In genomic region chr6:28726569-28727309, GRCh38 we compare ENCODE assay signal across 21 cellular contexts.
A peak's percentile ranks its signal among the peaks of the same experiment; 100 is the strongest.
DNase-seq lines count a peak whose midpoint lies in the region; ATAC-seq, FAIRE-seq and TF ChIP-seq lines count a peak whose summit lies in the region.
"Had no signal": no experiment of that assay in that cellular context is flagged by ENCODE, and none has a peak within 500 bp of the region (broad histone marks: within the 10 kb centered on the region; RNA-seq: fewer than 3 reads in every experiment).

No MANE protein-coding gene starts in this region.

- no peaks in the 10 kb centered on the region for H3K36me3 ChIP-seq in CD8-positive, alpha-beta memory T cell (ENCODE audit: insufficient read depth, low read length)
- H3K36me3 ChIP-seq in GM23338 (ENCODE audit: insufficient read depth), result no peaks in the 10 kb centered on the region
- no peaks in the 10 kb centered on the region for H3K36me3 ChIP-seq in PC-9 (ENCODE audit: low read depth)
- no peaks in the 10 kb centered on the region for H3K36me3 ChIP-seq in endothelial cell of umbilical vein (ENCODE audit: control insufficient read depth in 2 of 2, extremely low read depth in 1 of 2, insufficient read depth in 2 of 2, low read length in 2 of 2)
- H3K36me3 ChIP-seq in transverse colon, result no peaks in the 10 kb centered on the region
- H3K36me3 ChIP-seq in mammary epithelial cell (ENCODE audit: insufficient read depth, low read length), result no peaks in the 10 kb centered on the region
- no peaks in the 10 kb centered on the region for H3K36me3 ChIP-seq in uterus

- intact Hi-C loops in PC-9 (cut with micrococcal nuclease; ENCODE audit: unreplicated experiment), result no loop called here
- intact Hi-C loops in endothelial cell of umbilical vein (cut with micrococcal nuclease), result loop anchor here (5.0 kb wide), 1 partner anchor 69 kb away; no protein-coding TSS in a partner anchor
- intact Hi-C loops in transverse colon (cut with DNase I; ENCODE audit: low total_unique reads), result no loop called here
- intact Hi-C loops in mammary epithelial cell (cut with micrococcal nuclease), result loop anchor here (5.0 kb wide), 1 partner anchor 66 kb away; no protein-coding TSS in a partner anchor
- intact Hi-C loops in uterus (cut with DNase I; ENCODE audit: low total_unique reads), result no loop called here

- H3K9me3 ChIP-seq in CD8-positive, alpha-beta memory T cell (ENCODE audit: low read length), result no peaks in the 10 kb centered on the region
- no peaks in the 10 kb centered on the region for H3K9me3 ChIP-seq in PC-9 (ENCODE audit: insufficient read depth, low read depth)
- no peaks in the 10 kb centered on the region for H3K9me3 ChIP-seq in endothelial cell of umbilical vein (replicated peaks; ENCODE audit: control insufficient read depth, insufficient read depth, low read length)
- H3K9me3 ChIP-seq in transverse colon, result no peaks in the 10 kb centered on the region
- H3K9me3 ChIP-seq in mammary epithelial cell (replicated peaks; ENCODE audit: insufficient read depth, low read length), result no peaks in the 10 kb centered on the region
- no peaks in the 10 kb centered on the region for H3K9me3 ChIP-seq in uterus

- H2AFZ ChIP-seq in GM23338 (no peak overlapping the region), PC-9 (no peak overlapping the region), endothelial cell of umbilical vein (ENCODE audit: low read depth, low read length) (no peak overlapping the region), mammary epithelial cell (ENCODE audit: low read depth, low read length) (no peak overlapping the region)

- H3F3A ChIP-seq in GM23338 (replicated peaks; ENCODE audit: low read depth) (0 out of 2 replicates have a peak, but pooled peaks cover 15% of the 10 kb centered on the region), PC-9 (ENCODE audit: insufficient read depth, low read depth) (peaks cover 9% of the 10 kb centered on the region; the same call in 1 of the 2 replicates)

- no peak overlapping the region for H3K4me2 ChIP-seq in GM23338
- peak overlapping the region; percentile 93; the same call in 1 of the 2 replicates for H3K4me2 ChIP-seq in PC-9
- no peak overlapping the region for H3K4me2 ChIP-seq in endothelial cell of umbilical vein (ENCODE audit: insufficient read depth, low read length)
- no peak overlapping the region for H3K4me2 ChIP-seq in mammary epithelial cell (ENCODE audit: insufficient read depth, low read depth, low read length)

- no peak for TF ChIP-seq EP300 in transverse colon (IDR thresholded peaks at IDR 0.05; ENCODE audit: low read depth)

- H3K27me3 ChIP-seq in CD8-positive, alpha-beta memory T cell (ENCODE audit: insufficient read depth, low read length, poor library complexity, severe bottlenecking), result peaks cover 21% of the 10 kb centered on the region
- H3K27me3 ChIP-seq in GM23338 (ENCODE audit: insufficient read depth), result peaks cover 41% of the 10 kb centered on the region
- no peaks in the 10 kb centered on the region for H3K27me3 ChIP-seq in PC-9 (ENCODE audit: insufficient read depth, low read depth)
- H3K27me3 ChIP-seq in endothelial cell of umbilical vein (ENCODE audit: control insufficient read depth in 2 of 2, insufficient read depth in 2 of 2, low read length in 2 of 2), result peaks cover 15 to 20% of the 10 kb centered on the region in 2 experiments
- peaks cover 84% of the 10 kb centered on the region for H3K27me3 ChIP-seq in transverse colon
- H3K27me3 ChIP-seq in mammary epithelial cell (ENCODE audit: insufficient read depth, low read length), result no peaks in the 10 kb centered on the region
- peaks cover 0 to 3% of the 10 kb centered on the region in 2 donors for H3K27me3 ChIP-seq in uterus

- H3K36me3 Mint-ChIP-seq in CD8-positive, alpha-beta memory T cell, result peaks cover 0 to 3% (median 0%) of the 10 kb centered on the region in 3 donors
- peaks cover 3% of the 10 kb centered on the region; the same call in 2 of the 3 replicates for H3K36me3 Mint-ChIP-seq in GM23338 (ENCODE audit: low read depth)

- 73 to 86% methylated on average over 13 of the region's 13 CpGs for WGBS in transverse colon (ENCODE audit: low coverage in 1 of 2), 2 donors
- WGBS in mammary epithelial cell (ENCODE audit: low coverage, missing lambda C conversion rate), result 90% methylated on average over 13 of the region's 13 CpGs

- FAIRE-seq in endothelial cell of umbilical vein (lab: Jason Lieb, UNC), result peak; percentile 4
- FAIRE-seq: RCC 7860 had no signal

- TF ChIP-seq CTCF in GM23338 (conservative IDR thresholded peaks at IDR 0.05; ENCODE audit: low read depth in 2 of 2), result no peak
- no peak for TF ChIP-seq CTCF in PC-9 (conservative IDR thresholded peaks at IDR 0.05)
- no peak for TF ChIP-seq CTCF in endothelial cell of umbilical vein (IDR thresholded peaks at IDR 0.05; ENCODE audit: extremely low read depth in 1 of 2, insufficient read depth in 1 of 2, low read depth in 1 of 2, low read length in 2 of 2)
- no peak for TF ChIP-seq CTCF in transverse colon (IDR thresholded peaks at IDR 0.05)
- TF ChIP-seq CTCF in mammary epithelial cell (conservative IDR thresholded peaks at IDR 0.05 in 1 of 2, IDR thresholded peaks at IDR 0.05 in 1 of 2; ENCODE audit: extremely low read depth in 1 of 2, insufficient read depth in 1 of 2, low read depth in 1 of 2, low read length in 2 of 2), result no peak
- no peak for TF ChIP-seq CTCF in uterus (IDR thresholded peaks at IDR 0.05)

- BruUV-seq in PC-9 (replicated peaks; lab: Mats Ljungman, UMichigan) (no TSS peak), endothelial cell of umbilical vein (replicated peaks; lab: Mats Ljungman, UMichigan) (no TSS peak), mammary epithelial cell (replicated peaks; lab: Mats Ljungman, UMichigan) (no TSS peak)

- H3K79me2 ChIP-seq in GM23338 (replicated peaks; ENCODE audit: insufficient read depth) (no peaks in the 10 kb centered on the region), PC-9 (ENCODE audit: low read depth) (no peaks in the 10 kb centered on the region), endothelial cell of umbilical vein (ENCODE audit: control insufficient read depth, insufficient read depth, low read length) (no peaks in the 10 kb centered on the region), mammary epithelial cell (ENCODE audit: insufficient read depth, low read length) (no peaks in the 10 kb centered on the region)

- no peaks in the 10 kb centered on the region for H4K20me1 ChIP-seq in GM23338 (replicated peaks; ENCODE audit: insufficient read depth)
- no peaks in the 10 kb centered on the region for H4K20me1 ChIP-seq in PC-9 (ENCODE audit: insufficient read depth)
- no peaks in the 10 kb centered on the region for H4K20me1 ChIP-seq in endothelial cell of umbilical vein (replicated peaks; ENCODE audit: control insufficient read depth, extremely low read depth, insufficient read depth, low read length)
- no peaks in the 10 kb centered on the region for H4K20me1 ChIP-seq in mammary epithelial cell (ENCODE audit: insufficient read depth, low read length)

- DNase-seq in CD8-positive, alpha-beta memory T cell, result no peak
- no peak for DNase-seq in GM23338 (ENCODE audit: low spot score)
- no peak for DNase-seq in PC-9
- DNase-seq in endothelial cell of umbilical vein (ENCODE audit: low read depth, low spot score), result no peak
- DNase-seq in transverse colon, result no peak
- no peak for DNase-seq in mammary epithelial cell
- no peak for DNase-seq in uterus
- DNase-seq: GOT3, Kasumi-1, NCI-H1105, NCI-H1436 treated with DMSO at 0.1 percent for 48 hours, NCI-H1930, NCI-H2107, NCI-H524 treated with DMSO at 0.1 percent for 48 hours, SIG-M5 had no signal

- peaks cover 28 to 36% (median 32%) of the 10 kb centered on the region in 5 donors for H3K9me3 Mint-ChIP-seq in CD8-positive, alpha-beta memory T cell
- H3K9me3 Mint-ChIP-seq in GM23338, result peaks cover 5% of the 10 kb centered on the region

- no peak overlapping the region for H3K4me3 ChIP-seq in CD8-positive, alpha-beta memory T cell (ENCODE audit: low read length)
- H3K4me3 ChIP-seq in GM23338 (no peak overlapping the region), PC-9 (peak overlapping the region; percentile 20; the same call in 1 of the 2 replicates), endothelial cell of umbilical vein (replicated peaks in 1 of 3; ENCODE audit: insufficient read depth in 1 of 3, low read depth in 1 of 3, low read length in 3 of 3) (no peak overlapping the region), transverse colon (no peak overlapping the region), mammary epithelial cell (replicated peaks in 1 of 3; ENCODE audit: insufficient read depth in 1 of 3, low read depth in 2 of 3, low read length in 3 of 3) (no peak overlapping the region), uterus (no peak overlapping the region)
- H3K4me3 ChIP-seq: GM12878 had no signal

- H3K27me3 Mint-ChIP-seq in CD8-positive, alpha-beta memory T cell, result peaks cover 66 to 91% of the 10 kb centered on the region in 2 donors
- peaks cover 45% of the 10 kb centered on the region for H3K27me3 Mint-ChIP-seq in GM23338 (ENCODE audit: insufficient read depth, low read depth, poor library complexity)

- peak overlapping the region; percentile 36 for H3K27ac ChIP-seq in CD8-positive, alpha-beta memory T cell (ENCODE audit: low read depth, low read length)
- H3K27ac ChIP-seq in GM23338 (ENCODE audit: low read depth) (no peak overlapping the region), PC-9 (no peak overlapping the region), endothelial cell of umbilical vein (ENCODE audit: insufficient read depth, low read depth, low read length) (no peak overlapping the region), transverse colon (no peak overlapping the region), mammary epithelial cell (ENCODE audit: insufficient read depth, low read depth, low read length) (no peak overlapping the region), uterus (no peak overlapping the region)
- H3K27ac ChIP-seq: C4-2B, HL-60 had no signal

- no peak overlapping the region for H3K4me3 Mint-ChIP-seq in CD8-positive, alpha-beta memory T cell
- H3K4me3 Mint-ChIP-seq in GM23338, result peak overlapping the region; percentile 31; the same call in 1 of the 3 replicates

- no peaks in the 10 kb centered on the region for H3K9me1 ChIP-seq in endothelial cell of umbilical vein (replicated peaks; ENCODE audit: control insufficient read depth, extremely low read depth, insufficient read depth, low read length)

- peaks cover 11% of the 10 kb centered on the region for H3K4me1 ChIP-seq in CD8-positive, alpha-beta memory T cell (ENCODE audit: insufficient read depth, low read length)
- H3K4me1 ChIP-seq in GM23338 (ENCODE audit: insufficient read depth), result peaks cover 19% of the 10 kb centered on the region
- peaks cover 9% of the 10 kb centered on the region for H3K4me1 ChIP-seq in PC-9 (replicated peaks; ENCODE audit: insufficient read depth)
- H3K4me1 ChIP-seq in endothelial cell of umbilical vein (ENCODE audit: control insufficient read depth, extremely low read depth, insufficient read depth, low read length), result peaks cover 4% of the 10 kb centered on the region
- peaks cover 0 to 8% (median 0%) of the 10 kb centered on the region in 4 donors for H3K4me1 ChIP-seq in transverse colon
- H3K4me1 ChIP-seq in mammary epithelial cell (ENCODE audit: insufficient read depth, low read length), result no peaks in the 10 kb centered on the region
- no peaks in the 10 kb centered on the region for H3K4me1 ChIP-seq in uterus

- H3K27ac Mint-ChIP-seq in CD8-positive, alpha-beta memory T cell, result no peak overlapping the region
- no peak overlapping the region for H3K27ac Mint-ChIP-seq in GM23338
- H3K27ac Mint-ChIP-seq: B cell had no signal

- in situ Hi-C loops in transverse colon (cut with MboI; ENCODE audit: low pct_ligation_motif_present in 1 of 4, low pct_unique_long_range_greater_than_20kb in 1 of 4, low sequenced_read_pairs in 3 of 4), result no loop called here
- in situ Hi-C loops in mammary epithelial cell (cut with MboI; ENCODE audit: low sequenced_read_pairs in 2 of 2), result no loop called here

- TF ChIP-seq POLR2A in endothelial cell of umbilical vein (IDR thresholded peaks at IDR 0.05; ENCODE audit: low read depth, low read length), result no peak
- TF ChIP-seq POLR2A in transverse colon (IDR thresholded peaks at IDR 0.05), result no peak
- TF ChIP-seq POLR2A in uterus (IDR thresholded peaks at IDR 0.05), result no peak

- ATAC-seq in GM23338 (no peak), GM21528 (IDR thresholded peaks at IDR 0.05; ENCODE audit: low FRiP score, unreplicated experiment) (no peak)

- CTCF ChIA-PET in CD8-positive, alpha-beta memory T cell (lab: Charles Lee), result no interaction called here
- CTCF ChIA-PET in PC-9 (lab: Charles Lee) (no interaction called here), endothelial cell of umbilical vein (lab: Charles Lee) (no interaction called here), mammary epithelial cell (lab: Charles Lee; ENCODE audit: low non-redundant PET) (no interaction called here)

- dilution Hi-C loops in endothelial cell of umbilical vein (cut with MboI; ENCODE audit: extremely low pct_ligation_motif_present, low sequenced_read_pairs), result no loop called here
- dilution Hi-C loops in mammary epithelial cell (cut with HindIII; ENCODE audit: low sequenced_read_pairs), result no loop called here

- H3K9ac ChIP-seq in endothelial cell of umbilical vein (replicated peaks; ENCODE audit: extremely low read depth, insufficient read depth, low read length) (no peak overlapping the region), mammary epithelial cell (ENCODE audit: insufficient read depth, low read length) (no peak overlapping the region)

- POLR2A ChIA-PET in CD8-positive, alpha-beta memory T cell (lab: Charles Lee), result no interaction called here
- POLR2A ChIA-PET in PC-9 (lab: Charles Lee; ENCODE audit: unreplicated experiment) (no interaction called here), endothelial cell of umbilical vein (lab: Charles Lee) (no interaction called here)

- no peaks in the 10 kb centered on the region for H3K9me2 ChIP-seq in GM23338 (ENCODE audit: insufficient read depth)
- no peaks in the 10 kb centered on the region; the same call in 1 of the 2 replicates for H3K9me2 ChIP-seq in PC-9 (ENCODE audit: insufficient read depth)

- peaks cover 16 to 27% (median 20%) of the 10 kb centered on the region in 3 donors for H3K4me1 Mint-ChIP-seq in CD8-positive, alpha-beta memory T cell
- peaks cover 12% of the 10 kb centered on the region; the same call in 2 of the 3 replicates for H3K4me1 Mint-ChIP-seq in GM23338

Comparison
In these comparisons a context has a peak if more than half of its experiments do, and no peak if none do; other contexts are left out.
1. intact Hi-C loops: an anchor here in endothelial cell of umbilical vein (5.0 kb wide) and mammary epithelial cell (5.0 kb wide); none called in PC-9, transverse colon and uterus.